Comparison of ENCODE assay signal across 8 cellular contexts in genomic region chr13:97432917-97433726, GRCh38. TPM values are rescaled to one million over a fixed set of nuclear protein-coding genes. Genes with fewer than 3 reads are reported as not detected.
DNase-seq lines count a peak whose midpoint lies in the region; ATAC-seq, FAIRE-seq and TF ChIP-seq lines count a peak whose summit lies in the region.

No MANE protein-coding gene starts in this region.

- CTCF ChIA-PET in BJ (lab: Yijun Ruan, JAX): interaction anchor here (0.7 to 1.1 kb wide), 4 partner anchors 74 to 224 kb away, joined by 3 to 4 read pairs (median 3); no protein-coding TSS in a partner anchor

- ATAC-seq in GM19324 (IDR thresholded peaks at IDR 0.05; ENCODE audit: low FRiP score, unreplicated experiment): peak; percentile 86
- peak; percentile 74 for ATAC-seq in HG03460 (IDR thresholded peaks at IDR 0.05; ENCODE audit: unreplicated experiment)

- POLR2A ChIA-PET in BJ (lab: Charles Lee): interaction anchor here (0.6 to 1.1 kb wide), 6 partner anchors 30 to 1116 kb away, joined by 3 to 4 read pairs (median 3); partner anchors contain the start of gene MBNL2

- DNase-seq in BJ (ENCODE audit: low read depth) (peak; percentile 100), NCI-H524 treated with DMSO at 0.1 percent for 48 hours (lab: John Stamatoyannopoulos, UW) (peak; percentile 99), kidney glomerular epithelial cell (lab: John Stamatoyannopoulos, UW) (peak; percentile 100)
- DNase-seq in activated CD4-positive, alpha-beta T cell treated with anti-CD3 and anti-CD28 coated beads for 48 hours: peak; percentile 98
- peak; percentile 96 to 98 for DNase-seq in stimulated activated CD4-positive, alpha-beta T cell treated with anti-CD3 and anti-CD28 coated beads, Interleukin-15, amount 100 ng/mL, for 48 hours (ENCODE audit: low read depth in 2 of 2)

- no peak for TF ChIP-seq CTCF in BJ (IDR thresholded peaks at IDR 0.05; ENCODE audit: insufficient read depth, low read depth, low read length)

- no peaks in the 10 kb centered on the region for H3K36me3 ChIP-seq in BJ (ENCODE audit: control insufficient read depth, insufficient read depth, low read length)

- peak; percentile 92 for FAIRE-seq in colon (lab: Jason Lieb, UNC)

- H3K27me3 ChIP-seq in BJ (ENCODE audit: control insufficient read depth, insufficient read depth, low read length): no peaks in the 10 kb centered on the region

- peak overlapping the region; percentile 61 for H3K4me3 ChIP-seq in BJ (ENCODE audit: low read depth, low read length)

RNA-seq across cellular contexts. Expression of gene RAP2A, which starts 0.8 kb away (rescaled TPM):
- polyA plus RNA-seq in BJ (2011; rRNA removed): 8.3 and 10.9 TPM in 2 replicates
- 24.0 and 26.8 TPM in 2 replicates for polyA minus RNA-seq in BJ (2011; rRNA and poly(A)+ RNA removed)

Comparison
In these comparisons a context has a peak if more than half of its experiments do, and no peak if none do; other contexts are left out.
1. Peak in every context shown above with its lines: DNase-seq, ATAC-seq and H3K4me3 ChIP-seq.